1 cellular context compared by ENCODE assay signal in the genomic region with DNA sequence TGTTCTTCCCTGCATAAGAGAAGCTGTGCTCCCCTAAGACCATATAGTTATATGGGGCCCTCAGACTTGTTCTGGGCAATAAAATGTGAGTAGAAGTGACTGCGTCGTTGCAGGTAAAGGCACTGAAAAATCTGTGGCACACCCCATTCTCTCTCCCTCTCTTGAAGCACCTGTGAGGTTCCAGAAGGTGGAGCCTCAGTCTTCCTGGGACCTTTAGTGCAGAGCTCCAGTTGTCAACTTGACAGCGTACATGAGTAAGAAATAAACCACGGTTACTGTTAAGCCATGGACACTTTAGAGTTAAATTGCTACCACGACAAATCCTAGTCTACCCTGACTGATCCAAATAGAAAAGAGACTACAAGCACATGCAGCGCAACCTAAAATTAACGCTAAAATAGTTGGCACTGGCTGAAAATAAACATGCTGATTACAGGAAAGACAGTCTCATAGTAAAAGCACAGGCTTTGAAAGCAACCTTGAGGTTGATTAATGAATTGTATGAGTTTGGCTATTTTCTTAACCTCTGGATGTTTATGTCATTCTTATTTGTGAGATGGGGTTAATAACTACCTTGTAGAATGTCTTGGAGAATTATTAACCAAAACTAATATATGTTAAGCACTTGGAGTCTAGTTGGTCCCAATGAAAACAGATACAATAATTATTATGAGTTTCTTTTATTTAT.
TF ChIP-seq lines count a peak whose summit lies in the region.

No MANE protein-coding gene starts in this region.

TF ChIP-seq in HCT116, 20 proteins besides CTCF, POLR2A, EP300 and RAD21 (continued from another document):
- TF ChIP-seq, protein P1, sequence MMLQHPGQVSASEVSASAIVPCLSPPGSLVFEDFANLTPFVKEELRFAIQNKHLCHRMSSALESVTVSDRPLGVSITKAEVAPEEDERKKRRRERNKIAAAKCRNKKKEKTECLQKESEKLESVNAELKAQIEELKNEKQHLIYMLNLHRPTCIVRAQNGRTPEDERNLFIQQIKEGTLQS (IDR thresholded peaks at IDR 0.05), result no peak
- TF ChIP-seq JUND (IDR thresholded peaks at IDR 0.05), result no peak
